ENCODE assay signal across 1 cellular context in genomic region chr6:134898575-134898974, GRCh38.
TF ChIP-seq lines count a peak whose summit lies in the region.

No MANE protein-coding gene starts in this region.

TF ChIP-seq in HepG2, 621 proteins besides CTCF, POLR2A, EP300 and RAD21:
- TF ChIP-seq, protein P1, sequence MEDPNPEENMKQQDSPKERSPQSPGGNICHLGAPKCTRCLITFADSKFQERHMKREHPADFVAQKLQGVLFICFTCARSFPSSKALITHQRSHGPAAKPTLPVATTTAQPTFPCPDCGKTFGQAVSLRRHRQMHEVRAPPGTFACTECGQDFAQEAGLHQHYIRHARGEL (CRISPR knock-in tag; IDR thresholded peaks at IDR 0.05) = no peak
- TF ChIP-seq KLF16 (CRISPR knock-in tag; IDR thresholded peaks at IDR 0.05) = no peak
- no peak for TF ChIP-seq ZNF7 (CRISPR knock-in tag; IDR thresholded peaks at IDR 0.05)
TF ChIP-seq in HepG2: peak in this region for 0.
